In genomic region chr11:112290462-112290894, GRCh38 we compare ENCODE assay signal across 8 cellular contexts. TPM values are rescaled to one million over a fixed set of nuclear protein-coding genes. Genes with fewer than 3 reads are reported as not detected.
DNase-seq lines count a peak whose midpoint lies in the region; ATAC-seq and TF ChIP-seq lines count a peak whose summit lies in the region.

No MANE protein-coding gene starts in this region.

- H3K4me2 ChIP-seq in smooth muscle cell, result peak overlapping the region; percentile 92

- 8% methylated on average over 6 of the region's 6 CpGs for WGBS in right cardiac atrium
- 6% methylated on average over 6 of the region's 6 CpGs for WGBS in smooth muscle cell (ENCODE audit: low lambda C conversion rate)

- no peak for TF ChIP-seq CTCF in HEK293 (tag by site-specific recombination; IDR thresholded peaks at IDR 0.05)
- TF ChIP-seq CTCF in smooth muscle cell (IDR thresholded peaks at IDR 0.05; ENCODE audit: borderline replicate concordance, insufficient read depth, poor library complexity, severe bottlenecking), result no peak
- no peak for TF ChIP-seq CTCF in GM10248 (IDR thresholded peaks at IDR 0.05; ENCODE audit: control extremely low read depth, extremely low read depth, low read depth, missing control alignments)

- peak overlapping the region; percentile 28 for H3K9ac ChIP-seq in smooth muscle cell (ENCODE audit: low read depth)

- POLR2A ChIA-PET in HEK293 (lab: Yijun Ruan, JAX), result no interaction called here
- POLR2A ChIA-PET in activated CD4-positive, alpha-beta memory T cell treated with anti-CD3 and anti-CD28 coated beads for 36 hours (lab: Charles Lee), result no interaction called here
- POLR2A ChIA-PET in GM10248 (lab: Yijun Ruan, JAX), result no interaction called here

- H3K36me3 Mint-ChIP-seq in activated CD4-positive, alpha-beta memory T cell treated with anti-CD3 and anti-CD28 coated beads for 36 hours, result peaks cover 3% of the 10 kb centered on the region

- no peaks in the 10 kb centered on the region; the same call in 1 of the 2 replicates for H3K4me1 ChIP-seq in HEK293 (ENCODE audit: control insufficient read depth, insufficient read depth, low read length)
- no peaks in the 10 kb centered on the region for H3K4me1 ChIP-seq in right cardiac atrium (ENCODE audit: control insufficient read depth, insufficient read depth, low read length)
- H3K4me1 ChIP-seq in smooth muscle cell (ENCODE audit: low read depth), result peaks cover 6% of the 10 kb centered on the region

- H3K9me3 ChIP-seq in HEK293 (ENCODE audit: control insufficient read depth, insufficient read depth, low read depth, low read length) (no peaks in the 10 kb centered on the region), right cardiac atrium (ENCODE audit: control insufficient read depth, low read length) (no peaks in the 10 kb centered on the region), smooth muscle cell (replicated peaks; ENCODE audit: low read depth) (no peaks in the 10 kb centered on the region)

- H3K27ac Mint-ChIP-seq in activated CD4-positive, alpha-beta memory T cell treated with anti-CD3 and anti-CD28 coated beads for 36 hours, result peak overlapping the region; percentile 8

- no peaks in the 10 kb centered on the region for H3K36me3 ChIP-seq in HEK293 (ENCODE audit: control insufficient read depth in 2 of 2, insufficient read depth in 1 of 2, low read length in 2 of 2)
- no peaks in the 10 kb centered on the region for H3K36me3 ChIP-seq in smooth muscle cell (ENCODE audit: low read depth)

- H3K79me2 ChIP-seq in smooth muscle cell (ENCODE audit: low read depth), result no peaks in the 10 kb centered on the region

- H3K4me3 Mint-ChIP-seq in activated CD4-positive, alpha-beta memory T cell treated with anti-CD3 and anti-CD28 coated beads for 36 hours, result peak overlapping the region; percentile 71

- no peak for ATAC-seq in right cardiac atrium
- ATAC-seq in HG03025 (IDR thresholded peaks at IDR 0.05; ENCODE audit: low FRiP score, unreplicated experiment), result no peak

- DNase-seq in activated CD4-positive, alpha-beta memory T cell treated with anti-CD3 and anti-CD28 coated beads for 36 hours, result no peak
- no peak for DNase-seq in right cardiac atrium
- DNase-seq in smooth muscle cell (lab: John Stamatoyannopoulos, UW; ENCODE audit: unreplicated experiment), result no peak
- DNase-seq in EL, result no peak
- DNase-seq in NCI-H2171 treated with DMSO at 0.1 percent for 48 hours (lab: John Stamatoyannopoulos, UW), result no peak
- DNase-seq in GM10248 (ENCODE audit: extremely low spot score), result no peak

- no peaks in the 10 kb centered on the region for H3F3A ChIP-seq in smooth muscle cell (ENCODE audit: low read depth)

- H2AFZ ChIP-seq in smooth muscle cell (ENCODE audit: low read depth), result peak overlapping the region; percentile 74

- peaks cover 17% of the 10 kb centered on the region for H3K4me1 Mint-ChIP-seq in activated CD4-positive, alpha-beta memory T cell treated with anti-CD3 and anti-CD28 coated beads for 36 hours (ENCODE audit: low read depth)

- no peaks in the 10 kb centered on the region for H4K20me1 ChIP-seq in smooth muscle cell (ENCODE audit: low read depth)

- H3K27me3 Mint-ChIP-seq in activated CD4-positive, alpha-beta memory T cell treated with anti-CD3 and anti-CD28 coated beads for 36 hours, result no peaks in the 10 kb centered on the region

- H3K4me3 ChIP-seq in HEK293 (ENCODE audit: low read depth, low read length) (peak overlapping the region; percentile 53), right cardiac atrium (ENCODE audit: low read length) (peak overlapping the region; percentile 42), smooth muscle cell (peak overlapping the region; percentile 67)

- H3K9me3 Mint-ChIP-seq in activated CD4-positive, alpha-beta memory T cell treated with anti-CD3 and anti-CD28 coated beads for 36 hours, result no peaks in the 10 kb centered on the region

- H3K27me3 ChIP-seq in right cardiac atrium (ENCODE audit: control insufficient read depth, insufficient read depth), result no peaks in the 10 kb centered on the region
- no peaks in the 10 kb centered on the region for H3K27me3 ChIP-seq in smooth muscle cell (ENCODE audit: low read depth)

- CTCF ChIA-PET in HEK293 (lab: Yijun Ruan, JAX), result interaction anchor here (2.3 kb wide), 1 partner anchor 265 kb away, joined by 5 read pairs; no protein-coding TSS in a partner anchor
- CTCF ChIA-PET in activated CD4-positive, alpha-beta memory T cell treated with anti-CD3 and anti-CD28 coated beads for 36 hours (lab: Charles Lee), result interaction anchor here (1.5 kb wide), 1 partner anchor 10 kb away, joined by 4 read pairs; no protein-coding TSS in a partner anchor
- CTCF ChIA-PET in GM10248 (lab: Yijun Ruan, JAX), result interaction anchor here (2.0 kb wide), 1 partner anchor 999 kb away, joined by 7 read pairs; no protein-coding TSS in a partner anchor

- H3K27ac ChIP-seq in HEK293 (ENCODE audit: extremely low read depth, low read depth, low read length), result no peak overlapping the region
- peak overlapping the region; percentile 31 for H3K27ac ChIP-seq in right cardiac atrium (ENCODE audit: low read length)
- no peak overlapping the region for H3K27ac ChIP-seq in smooth muscle cell (ENCODE audit: low read depth)

- intact Hi-C loops in activated CD4-positive, alpha-beta memory T cell treated with anti-CD3 and anti-CD28 coated beads for 36 hours (cut with micrococcal nuclease), result loop anchor here (1.0 to 5.0 kb wide), 4 partner anchors 164 to 998 kb away; no protein-coding TSS in a partner anchor
- intact Hi-C loops in right cardiac atrium (cut with DNase I), result loop anchor here (2.0 to 10.0 kb wide), 5 partner anchors 67 to 994 kb away; no protein-coding TSS in a partner anchor

TF ChIP-seq in HEK293, 187 proteins besides CTCF, POLR2A, EP300 and RAD21:
- peak; percentile 62; the same call in 1 of the 2 replicates for TF ChIP-seq ZNF10 (tag by site-specific recombination; IDR thresholded peaks at IDR 0.05)
- TF ChIP-seq PRDM10 (tag by site-specific recombination; IDR thresholded peaks at IDR 0.05), result 0 out of 2 replicates have a peak, but pooled peaks have one; percentile 5
- TF ChIP-seq ZNF654 (tag by site-specific recombination; IDR thresholded peaks at IDR 0.05; ENCODE audit: low read depth), result no peak

RNA-seq across cellular contexts. Expression of gene PLET1, which starts 29.8 kb away (rescaled TPM):
- total RNA-seq in activated CD4-positive, alpha-beta memory T cell treated with anti-CD3 and anti-CD28 coated beads for 36 hours, result not detected
- total RNA-seq in right cardiac atrium (not detected), smooth muscle cell (not detected in 2 replicates)
- polyA plus RNA-seq in right cardiac atrium (not detected), smooth muscle cell (0.15 TPM in 1 of 2 replicates, not detected in the other)
